Comparison of ENCODE assay signal across 22 cellular contexts in the genomic region with DNA sequence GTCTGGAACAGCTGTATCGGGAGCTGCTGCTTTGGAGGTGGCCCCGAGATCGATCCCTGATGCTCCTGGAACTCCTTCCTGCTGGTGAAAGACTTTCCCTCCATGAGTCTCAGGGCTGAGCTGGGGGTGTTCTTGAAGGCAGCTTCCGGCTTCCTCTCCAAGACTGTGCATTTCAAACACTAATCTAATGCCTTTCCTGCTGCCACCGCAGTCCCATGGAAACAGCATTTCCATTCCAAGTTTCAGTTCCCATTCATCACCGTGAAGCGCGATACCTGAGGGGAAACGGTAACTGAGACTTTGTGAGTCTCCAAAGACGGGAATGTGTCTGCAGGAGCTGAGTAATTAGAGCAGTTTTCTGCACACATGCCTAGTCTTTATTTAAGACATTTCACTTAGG.
A peak's percentile ranks its signal among the peaks of the same experiment; 100 is the strongest.
DNase-seq lines count a peak whose midpoint lies in the region; ATAC-seq and TF ChIP-seq lines count a peak whose summit lies in the region.
"Had no signal": no experiment of that assay in that cellular context is flagged by ENCODE, and none has a peak within 500 bp of the region (broad histone marks: within the 10 kb centered on the region; RNA-seq: fewer than 3 reads in every experiment).

No MANE protein-coding gene starts in this region.

- H3K9me3 Mint-ChIP-seq in endodermal cell, result peaks cover 1% of the 10 kb centered on the region
- H3K9me3 Mint-ChIP-seq: HFFc6 had no signal

- H3K27ac Mint-ChIP-seq in endodermal cell, result no peak overlapping the region
- H3K27ac Mint-ChIP-seq: HFFc6 had no signal

- DNase-seq in Daoy (ENCODE audit: low read depth) (peak; percentile 48), MV-4-11 (lab: John Stamatoyannopoulos, UW) (peak; percentile 31), dermis blood vessel endothelial cell (peak; percentile 39), mesenteric fat pad (ENCODE audit: low spot score) (peak; percentile 12), sciatic nerve (ENCODE audit: low spot score) (no peak), endodermal cell (no peak), Kasumi-1 (lab: John Stamatoyannopoulos, UW) (no peak)
- DNase-seq in NK-92 treated with Interleukin-12 subunit alpha and Interleukin-12 subunit beta, amount 100 ng/mL, for 24 hours (lab: John Stamatoyannopoulos, UW), result no peak
- DNase-seq: ACHN, AML-193, DMS79 treated with DMSO at 0.1 percent for 48 hours, H7, HFFc6, IMR-90, NCI-H1092, NCI-H1436 treated with DMSO at 0.1 percent for 48 hours, NCI-H2029 treated with DMSO at 0.1 percent for 48 hours, NCI-H748 treated with DMSO at 0.1 percent for 48 hours, PC-3, RPMI8226, SHP77 treated with DMSO at 0.1 percent for 48 hours, SK-N-SH had no signal

- H3K36me3 Mint-ChIP-seq in endodermal cell (ENCODE audit: low read depth), result no peaks in the 10 kb centered on the region

- no peaks in the 10 kb centered on the region for H3K9me3 ChIP-seq in endodermal cell (ENCODE audit: control insufficient read depth, low read length)
- H3K9me3 ChIP-seq: SK-N-SH had no signal

- TF ChIP-seq CTCF in endodermal cell (conservative IDR thresholded peaks at IDR 0.05), result no peak

- WGBS in endodermal cell (ENCODE audit: insufficient coverage in 1 of 2, insufficient read length in 1 of 2), 2 experiments, result 76 to 92% methylated on average over 9 to 10 of the region's 10 CpGs

- no peaks in the 10 kb centered on the region for H3K4me1 ChIP-seq in endodermal cell (ENCODE audit: control insufficient read depth, insufficient read depth, low read length)

- H3K4me1 Mint-ChIP-seq in endodermal cell, result peaks cover 1% of the 10 kb centered on the region

- no peak overlapping the region for H3K4me3 Mint-ChIP-seq in endodermal cell
- H3K4me3 Mint-ChIP-seq: HFFc6 had no signal

- intact Hi-C loops in sciatic nerve (cut with DNase I), result no loop called here

- no peaks in the 10 kb centered on the region for H3K27me3 ChIP-seq in endodermal cell (ENCODE audit: control insufficient read depth, insufficient read depth, low read length, poor library complexity, severe bottlenecking)

- H3K36me3 ChIP-seq in endodermal cell (ENCODE audit: control insufficient read depth, insufficient read depth, low read length), result no peaks in the 10 kb centered on the region

- ATAC-seq in sciatic nerve, result no peak
- ATAC-seq: PC-3 had no signal

- peaks cover 10% of the 10 kb centered on the region for H3K27me3 Mint-ChIP-seq in endodermal cell (ENCODE audit: insufficient read depth)

- no peak overlapping the region for H3K9ac ChIP-seq in endodermal cell (ENCODE audit: extremely low read depth, low read length, poor library complexity, severe bottlenecking)
- H3K9ac ChIP-seq: SK-N-SH had no signal

- no peak overlapping the region for H3K4me3 ChIP-seq in endodermal cell (ENCODE audit: low read length)

- H3K27ac ChIP-seq in endodermal cell (ENCODE audit: low read depth, low read length), result no peak overlapping the region

Comparison
In these comparisons a context has a peak if more than half of its experiments do, and no peak if none do; other contexts are left out.
1. DNase-seq: peak in Daoy (single experiment), MV-4-11 (single experiment), dermis blood vessel endothelial cell (single experiment) and mesenteric fat pad (single experiment); none in sciatic nerve (single experiment), endodermal cell (single experiment), Kasumi-1 (0 of 2) and NK-92 treated with Interleukin-12 subunit alpha and Interleukin-12 subunit beta, amount 100 ng/mL, for 24 hours (single experiment).